In the genomic region with DNA sequence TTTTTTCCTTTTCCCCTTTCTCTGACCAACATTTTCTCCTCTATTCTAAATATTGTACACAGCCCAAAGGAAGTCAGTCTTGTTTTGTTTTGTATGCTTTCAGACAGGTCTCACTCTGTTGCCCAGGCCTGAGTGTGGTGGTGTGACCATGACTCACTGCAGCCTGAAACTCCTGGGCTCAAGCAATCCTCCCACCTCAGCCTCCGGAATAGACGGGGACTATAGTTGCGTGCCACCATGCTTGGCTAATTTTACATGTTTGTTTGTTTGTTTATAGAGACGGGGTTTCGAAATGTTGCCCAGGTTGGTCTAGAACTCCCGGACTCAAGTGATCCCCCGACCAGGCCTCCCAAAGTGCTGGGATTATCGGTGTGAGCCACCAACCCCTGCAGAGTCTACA, we compare ENCODE assay signal across 20 cellular contexts.
DNase-seq lines count a peak whose midpoint lies in the region; ATAC-seq, FAIRE-seq and TF ChIP-seq lines count a peak whose summit lies in the region.
"Had no signal": no experiment of that assay in that cellular context is flagged by ENCODE, and none has a peak within 500 bp of the region (broad histone marks: within the 10 kb centered on the region; RNA-seq: fewer than 3 reads in every experiment).

No MANE protein-coding gene starts in this region.

- H3K27ac Mint-ChIP-seq in astrocyte (ENCODE audit: unreplicated experiment) = peak overlapping the region; percentile 26
- peak overlapping the region; percentile 43 for H3K27ac Mint-ChIP-seq in stimulated activated effector memory CD8-positive, alpha-beta T cell treated with anti-CD3 and anti-CD28 coated beads, Interleukin-12 subunit alpha, Interleukin-12 subunit beta, amount 100 ng/mL, for 72 hours
- no peak overlapping the region for H3K27ac Mint-ChIP-seq in GM23338
- H3K27ac Mint-ChIP-seq: activated CD8-positive, alpha-beta T cell treated with anti-CD3 and anti-CD28 coated beads, Interleukin-2, amount 10 ng/mL, durations not matched to agents 7 days and 5 days; activated naive CD4-positive, alpha-beta T cell treated with anti-CD3 and anti-CD28 coated beads for 36 hours; type B pancreatic cell had no signal

- peak overlapping the region; percentile 6 for H3K4me2 ChIP-seq in astrocyte (ENCODE audit: low read length)
- no peak overlapping the region for H3K4me2 ChIP-seq in GM23338
- H3K4me2 ChIP-seq: KMS-11, SK-N-SH had no signal

- no peaks in the 10 kb centered on the region for H3K9me2 ChIP-seq in GM23338 (ENCODE audit: insufficient read depth)
- H3K9me2 ChIP-seq: SK-N-SH had no signal

- H3K9ac ChIP-seq in astrocyte (ENCODE audit: low read length) = no peak overlapping the region
- H3K9ac ChIP-seq: KMS-11, SK-N-SH had no signal

- H3K9me3 ChIP-seq in astrocyte (ENCODE audit: insufficient read depth, low read depth, low read length) = no peaks in the 10 kb centered on the region
- H3K9me3 ChIP-seq: SK-N-SH had no signal

- peak; percentile 57 for DNase-seq in HK-2 (ENCODE audit: unreplicated experiment)
- no peak for DNase-seq in astrocyte (ENCODE audit: low read depth)
- DNase-seq in iris pigment epithelial cell (ENCODE audit: low read depth) = peak; percentile 71
- no peak for DNase-seq in stimulated activated effector memory CD8-positive, alpha-beta T cell treated with anti-CD3 and anti-CD28 coated beads, Interleukin-12 subunit alpha, Interleukin-12 subunit beta, amount 100 ng/mL, for 72 hours (ENCODE audit: low spot score in 2 of 2)
- DNase-seq in GM23338 (ENCODE audit: low spot score) = no peak
- DNase-seq in NCI-H2081 treated with DMSO at 0.1 percent for 48 hours (lab: John Stamatoyannopoulos, UW) = no peak
- DNase-seq in DMS 273 (lab: John Stamatoyannopoulos, UW; ENCODE audit: unreplicated experiment) = no peak
- DNase-seq: activated CD8-positive, alpha-beta T cell treated with anti-CD3 and anti-CD28 coated beads, Interleukin-2, amount 10 ng/mL, durations not matched to agents 7 days and 5 days; activated naive CD4-positive, alpha-beta T cell treated with anti-CD3 and anti-CD28 coated beads for 36 hours; activated T-cell treated with anti-CD3 and anti-CD28 coated beads, Interleukin-2, amount 50 U/mL, for 1 hour; anterior cingulate cortex; effector CD4-positive, alpha-beta T cell; EL; NCI-H2029; SK-N-SH; stimulated activated CD4-positive, alpha-beta T cell treated with anti-CD3 and anti-CD28 coated beads, Interleukin-4, amount 100 ng/mL, for 1 hour; stimulated activated naive CD8-positive, alpha-beta T cell treated with anti-CD3 and anti-CD28 coated beads, Interleukin-15, amount 100 ng/mL, for 72 hours had no signal

- H2AFZ ChIP-seq in astrocyte (ENCODE audit: low read depth, low read length) (no peak overlapping the region), GM23338 (no peak overlapping the region)

- H3K27me3 ChIP-seq in astrocyte (ENCODE audit: insufficient read depth, low read length) = no peaks in the 10 kb centered on the region
- peaks cover 10% of the 10 kb centered on the region; the same call in 1 of the 2 replicates for H3K27me3 ChIP-seq in GM23338 (ENCODE audit: insufficient read depth)

- peaks cover 14% of the 10 kb centered on the region for H3K4me1 ChIP-seq in astrocyte (ENCODE audit: insufficient read depth, low read length)
- H3K4me1 ChIP-seq in GM23338 (ENCODE audit: insufficient read depth) = peaks cover 24% of the 10 kb centered on the region

- H3K9me3 Mint-ChIP-seq in astrocyte (ENCODE audit: unreplicated experiment) (no peaks in the 10 kb centered on the region), GM23338 (no peaks in the 10 kb centered on the region)
- no peaks in the 10 kb centered on the region for H3K9me3 Mint-ChIP-seq in stimulated activated effector memory CD8-positive, alpha-beta T cell treated with anti-CD3 and anti-CD28 coated beads, Interleukin-12 subunit alpha, Interleukin-12 subunit beta, amount 100 ng/mL, for 72 hours
- H3K9me3 Mint-ChIP-seq: activated naive CD4-positive, alpha-beta T cell treated with anti-CD3 and anti-CD28 coated beads for 36 hours; stimulated activated naive CD8-positive, alpha-beta T cell treated with anti-CD3 and anti-CD28 coated beads, Interleukin-15, amount 100 ng/mL, for 72 hours; type B pancreatic cell had no signal

- H3K27me3 Mint-ChIP-seq in astrocyte (ENCODE audit: low read depth, unreplicated experiment) = no peaks in the 10 kb centered on the region
- no peaks in the 10 kb centered on the region for H3K27me3 Mint-ChIP-seq in GM23338 (ENCODE audit: insufficient read depth, low read depth, poor library complexity)
- H3K27me3 Mint-ChIP-seq: stimulated activated naive CD8-positive, alpha-beta T cell treated with anti-CD3 and anti-CD28 coated beads, Interleukin-15, amount 100 ng/mL, for 72 hours; type B pancreatic cell had no signal

- no peak for TF ChIP-seq CTCF in astrocyte (IDR thresholded peaks at IDR 0.05; ENCODE audit: insufficient read depth, low read depth, low read length)
- no peak for TF ChIP-seq CTCF in GM23338 (conservative IDR thresholded peaks at IDR 0.05; ENCODE audit: low read depth in 2 of 2)

- peaks cover 56% of the 10 kb centered on the region for H3K4me1 Mint-ChIP-seq in astrocyte (ENCODE audit: low read depth, unreplicated experiment)
- H3K4me1 Mint-ChIP-seq in stimulated activated effector memory CD8-positive, alpha-beta T cell treated with anti-CD3 and anti-CD28 coated beads, Interleukin-12 subunit alpha, Interleukin-12 subunit beta, amount 100 ng/mL, for 72 hours = peaks cover 16% of the 10 kb centered on the region
- H3K4me1 Mint-ChIP-seq in GM23338 = peaks cover 33% of the 10 kb centered on the region

- peaks cover 92% of the 10 kb centered on the region for H3K79me2 ChIP-seq in astrocyte (ENCODE audit: insufficient read depth, low read length)
- no peaks in the 10 kb centered on the region; the same call in 1 of the 2 replicates for H3K79me2 ChIP-seq in GM23338 (replicated peaks; ENCODE audit: insufficient read depth)

- H3K4me3 Mint-ChIP-seq in astrocyte (ENCODE audit: unreplicated experiment) (no peak overlapping the region), GM23338 (no peak overlapping the region)
- H3K4me3 Mint-ChIP-seq in stimulated activated effector memory CD8-positive, alpha-beta T cell treated with anti-CD3 and anti-CD28 coated beads, Interleukin-12 subunit alpha, Interleukin-12 subunit beta, amount 100 ng/mL, for 72 hours = no peak overlapping the region
- H3K4me3 Mint-ChIP-seq: activated CD8-positive, alpha-beta T cell treated with anti-CD3 and anti-CD28 coated beads, Interleukin-2, amount 10 ng/mL, durations not matched to agents 7 days and 5 days; activated naive CD4-positive, alpha-beta T cell treated with anti-CD3 and anti-CD28 coated beads for 36 hours; stimulated activated naive CD8-positive, alpha-beta T cell treated with anti-CD3 and anti-CD28 coated beads, Interleukin-15, amount 100 ng/mL, for 72 hours; type B pancreatic cell had no signal

- ATAC-seq in stimulated activated effector memory CD8-positive, alpha-beta T cell treated with anti-CD3 and anti-CD28 coated beads, Interleukin-12 subunit alpha, Interleukin-12 subunit beta, amount 100 ng/mL, for 72 hours = peak; percentile 40
- ATAC-seq in activated CD4-positive, CD25-positive, alpha-beta regulatory T cell treated with anti-CD3 and anti-CD28 coated beads, Interleukin-2, amount 50 U/mL, for 24 hours = no peak
- no peak for ATAC-seq in GM23338
- ATAC-seq: activated CD8-positive, alpha-beta T cell treated with anti-CD3 and anti-CD28 coated beads, Interleukin-2, amount 10 ng/mL, durations not matched to agents 7 days and 5 days; stimulated activated naive CD8-positive, alpha-beta T cell treated with anti-CD3 and anti-CD28 coated beads, Interleukin-15, amount 100 ng/mL, for 72 hours had no signal

- H3K36me3 ChIP-seq in astrocyte (ENCODE audit: insufficient read depth, low read length) (no peaks in the 10 kb centered on the region), GM23338 (ENCODE audit: insufficient read depth) (no peaks in the 10 kb centered on the region)

- H3K4me3 ChIP-seq in astrocyte (ENCODE audit: insufficient read depth, low read depth, low read length) (no peak overlapping the region), GM23338 (no peak overlapping the region)

- H3K36me3 Mint-ChIP-seq in astrocyte (ENCODE audit: low read depth, unreplicated experiment) (peaks cover 16% of the 10 kb centered on the region), GM23338 (ENCODE audit: low read depth) (no peaks in the 10 kb centered on the region)
- H3K36me3 Mint-ChIP-seq in stimulated activated effector memory CD8-positive, alpha-beta T cell treated with anti-CD3 and anti-CD28 coated beads, Interleukin-12 subunit alpha, Interleukin-12 subunit beta, amount 100 ng/mL, for 72 hours = peaks cover 6% of the 10 kb centered on the region

- no peak overlapping the region for H3K27ac ChIP-seq in astrocyte (ENCODE audit: low read depth, low read length)
- H3K27ac ChIP-seq in GM23338 (ENCODE audit: low read depth) = no peak overlapping the region
- H3K27ac ChIP-seq: KMS-11 had no signal

- FAIRE-seq in astrocyte (lab: Jason Lieb, UNC) = no peak

- H4K20me1 ChIP-seq in astrocyte (ENCODE audit: insufficient read depth, low read length) = peaks cover 41% of the 10 kb centered on the region
- 0 out of 2 replicates have a peak, but pooled peaks cover 2% of the 10 kb centered on the region for H4K20me1 ChIP-seq in GM23338 (replicated peaks; ENCODE audit: insufficient read depth)

- no peaks in the 10 kb centered on the region for H3F3A ChIP-seq in GM23338 (replicated peaks; ENCODE audit: low read depth)

TF ChIP-seq in GM23338, 12 proteins besides CTCF, POLR2A, EP300 and RAD21 (continues in another document):
- TF ChIP-seq NANOG (IDR thresholded peaks at IDR 0.05; ENCODE audit: borderline replicate concordance) (no peak), ZNF114 (CRISPR knock-in tag; IDR thresholded peaks at IDR 0.05) (no peak), POLR2AphosphoS5 (IDR thresholded peaks at IDR 0.05; ENCODE audit: low read depth) (no peak), ZNF331 (CRISPR knock-in tag; IDR thresholded peaks at IDR 0.05; ENCODE audit: low read depth) (no peak), JUNB (IDR thresholded peaks at IDR 0.05; ENCODE audit: unreplicated experiment) (no peak)

Comparison
In these comparisons a context has a peak if more than half of its experiments do, and no peak if none do; other contexts are left out.
1. DNase-seq: peak in HK-2 (single experiment) and iris pigment epithelial cell (single experiment); none in astrocyte (single experiment), stimulated activated effector memory CD8-positive, alpha-beta T cell treated with anti-CD3 and anti-CD28 coated beads, Interleukin-12 subunit alpha, Interleukin-12 subunit beta, amount 100 ng/mL, for 72 hours (0 of 2), GM23338 (single experiment), NCI-H2081 treated with DMSO at 0.1 percent for 48 hours (single experiment) and DMS 273 (single experiment).